13 cellular contexts compared by ENCODE assay signal in genomic region chr14:104383931-104384775, GRCh38.
DNase-seq lines count a peak whose midpoint lies in the region; ATAC-seq and TF ChIP-seq lines count a peak whose summit lies in the region.
"Had no signal": no experiment of that assay in that cellular context is flagged by ENCODE, and none has a peak within 500 bp of the region (broad histone marks: within the 10 kb centered on the region; RNA-seq: fewer than 3 reads in every experiment).

No MANE protein-coding gene starts in this region.

- no peak overlapping the region for H2AFZ ChIP-seq in osteoblast (ENCODE audit: low read length)

- H3K36me3 ChIP-seq in osteoblast (ENCODE audit: insufficient read depth, low read length): no peaks in the 10 kb centered on the region

- no peak overlapping the region for H3K27ac ChIP-seq in osteoblast (ENCODE audit: low read depth, low read length)

- peaks cover 19% of the 10 kb centered on the region for H3K27me3 Mint-ChIP-seq in chondrocyte (ENCODE audit: low read depth)

- TF ChIP-seq CTCF in chondrocyte (IDR thresholded peaks at IDR 0.05) (no peak), osteoblast (IDR thresholded peaks at IDR 0.05; ENCODE audit: extremely low read depth, low read depth, low read length) (no peak)

- H3K27ac Mint-ChIP-seq in chondrocyte (ENCODE audit: unreplicated experiment): no peak overlapping the region
- H3K27ac Mint-ChIP-seq: activated T-helper 1 cell treated with anti-CD3 and anti-CD28 coated beads, Interleukin-12 subunit alpha, Interleukin-12 subunit beta, Interleukin-2, Interleukin-4 antibody, amounts not matched to agents 30 ng/mL and 10 ng/mL and 1 ng/mL, durations not matched to agents 14 hours and 24 hours and 36 hours; progenitor cell of endocrine pancreas had no signal

- no peaks in the 10 kb centered on the region for H3K4me1 ChIP-seq in osteoblast (ENCODE audit: insufficient read depth, low read length)

- H4K20me1 ChIP-seq in osteoblast (ENCODE audit: insufficient read depth, low read length): no peaks in the 10 kb centered on the region

- H3K36me3 Mint-ChIP-seq in chondrocyte (ENCODE audit: low read depth): peaks cover 4% of the 10 kb centered on the region

- no peaks in the 10 kb centered on the region for H3K79me2 ChIP-seq in osteoblast (ENCODE audit: insufficient read depth, low read length)

- DNase-seq in activated CD4-positive, CD25-positive, alpha-beta regulatory T cell treated with anti-CD3 and anti-CD28 coated beads, Interleukin-2, amount 50 U/mL, for 72 hours: peak; percentile 15
- DNase-seq in NCI-H1694 (lab: John Stamatoyannopoulos, UW) (peak; percentile 99), chondrocyte (ENCODE audit: low spot score) (peak; percentile 75), osteoblast (ENCODE audit: insufficient read length, low spot score, missing footprints) (peak; percentile 79), AML-193 (lab: John Stamatoyannopoulos, UW) (no peak), SW480 (ENCODE audit: low spot score) (no peak), kidney glomerular epithelial cell (lab: John Stamatoyannopoulos, UW) (no peak)
- DNase-seq: ACHN; activated CD4-positive, alpha-beta T cell treated with anti-CD3 and anti-CD28 coated beads for 4 hours; mesenchymal stem cell had no signal

- H3K4me1 Mint-ChIP-seq in chondrocyte (ENCODE audit: low read depth): no peaks in the 10 kb centered on the region

- H3K4me3 ChIP-seq in osteoblast (ENCODE audit: insufficient read depth, low read length): no peak overlapping the region

- no peak overlapping the region for H3K4me3 Mint-ChIP-seq in chondrocyte (ENCODE audit: unreplicated experiment)
- H3K4me3 Mint-ChIP-seq: activated T-helper 1 cell treated with anti-CD3 and anti-CD28 coated beads, Interleukin-12 subunit alpha, Interleukin-12 subunit beta, Interleukin-2, Interleukin-4 antibody, amounts not matched to agents 30 ng/mL and 10 ng/mL and 1 ng/mL, durations not matched to agents 14 hours and 24 hours and 36 hours had no signal

- H3K4me2 ChIP-seq in osteoblast (ENCODE audit: insufficient read depth, low read length): no peak overlapping the region

- peaks cover 21% of the 10 kb centered on the region for H3K9me3 Mint-ChIP-seq in chondrocyte (ENCODE audit: low read depth)

- no peaks in the 10 kb centered on the region for H3K27me3 ChIP-seq in osteoblast (ENCODE audit: insufficient read depth, low read length)

- H3K9me3 ChIP-seq in osteoblast (ENCODE audit: low read depth, low read length): no peaks in the 10 kb centered on the region

- ATAC-seq in activated CD4-positive, CD25-positive, alpha-beta regulatory T cell treated with anti-CD3 and anti-CD28 coated beads, Interleukin-2, amount 50 U/mL, for 24 hours: no peak

Comparison
In these comparisons a context has a peak if more than half of its experiments do, and no peak if none do; other contexts are left out.
1. DNase-seq: peak in activated CD4-positive, CD25-positive, alpha-beta regulatory T cell treated with anti-CD3 and anti-CD28 coated beads, Interleukin-2, amount 50 U/mL, for 72 hours (single experiment), NCI-H1694 (single experiment), chondrocyte (single experiment) and osteoblast (single experiment); none in AML-193 (0 of 2), SW480 (single experiment) and kidney glomerular epithelial cell (single experiment).